In genomic region chr19:40549007-40549708, GRCh38 we compare ENCODE assay signal across 8 cellular contexts. TPM values are rescaled to one million over a fixed set of nuclear protein-coding genes. Genes with fewer than 3 reads are reported as not detected.
A peak's percentile ranks its signal among the peaks of the same experiment; 100 is the strongest.
DNase-seq lines count a peak whose midpoint lies in the region; ATAC-seq, FAIRE-seq and TF ChIP-seq lines count a peak whose summit lies in the region.

No MANE protein-coding gene starts in this region.

- intact Hi-C loops in A673 (cut with micrococcal nuclease; ENCODE audit: unreplicated experiment) (loop anchor here (1.0 kb wide), 1 partner anchor 49 kb away; no protein-coding TSS in a partner anchor), head of caudate nucleus (cut with DNase I) (no loop called here), gastrocnemius medialis (cut with DNase I; ENCODE audit: low total_unique reads) (loop anchor here (1.0 kb wide), 1 partner anchor 49 kb away; no protein-coding TSS in a partner anchor)
- intact Hi-C loops in activated T-helper 2 cell treated with anti-CD3 and anti-CD28 coated beads, Interferon-gamma antibody, Interleukin-2, Interleukin-4, amounts not matched to agents 10 μg/mL and 5 μg/mL and 100 μg/mL, durations not matched to agents 14 hours and 24 hours and 36 hours (cut with micrococcal nuclease), result loop anchor here (1.0 kb wide), 1 partner anchor 49 kb away; no protein-coding TSS in a partner anchor

- no peak overlapping the region for H3K27ac Mint-ChIP-seq in GM23338
- no peak overlapping the region for H3K27ac Mint-ChIP-seq in activated T-helper 2 cell treated with anti-CD3 and anti-CD28 coated beads, Interferon-gamma antibody, Interleukin-2, Interleukin-4, amounts not matched to agents 10 μg/mL and 5 μg/mL and 100 μg/mL, durations not matched to agents 14 hours and 24 hours and 36 hours

- POLR2A ChIA-PET in A673 (lab: Charles Lee; ENCODE audit: low non-redundant PET), result no interaction called here

- H3K36me3 ChIP-seq in A673 (ENCODE audit: insufficient read depth, low read length, poor library complexity, severe bottlenecking) (no peaks in the 10 kb centered on the region), GM23338 (ENCODE audit: insufficient read depth) (no peaks in the 10 kb centered on the region), gastrocnemius medialis (no peaks in the 10 kb centered on the region)

- H3F3A ChIP-seq in GM23338 (replicated peaks; ENCODE audit: low read depth), result peaks cover 12% of the 10 kb centered on the region; the same call in 1 of the 2 replicates

- FAIRE-seq in RCC 7860 (lab: Jason Lieb, UNC), result no peak

- peaks cover 3% of the 10 kb centered on the region for H3K4me1 ChIP-seq in A673 (ENCODE audit: insufficient read depth, low read length, poor library complexity, severe bottlenecking)
- peaks cover 5% of the 10 kb centered on the region; the same call in 1 of the 2 replicates for H3K4me1 ChIP-seq in GM23338 (ENCODE audit: insufficient read depth)
- H3K4me1 ChIP-seq in gastrocnemius medialis, result no peaks in the 10 kb centered on the region

- CTCF ChIA-PET in A673 (lab: Charles Lee), result interaction anchor here (0.5 to 1.7 kb wide), 5 partner anchors 22 to 85 kb away, joined by 3 to 15 read pairs (median 4); no protein-coding TSS in a partner anchor

- DNase-seq in A673 (ENCODE audit: low spot score) (peak; percentile 85), GM23338 (ENCODE audit: low spot score) (peak; percentile 96), RCC 7860 (ENCODE audit: low spot score) (peak; percentile 11), head of caudate nucleus (peak; percentile 39 to 91 (median 75)), gastrocnemius medialis (no peak), midbrain (lab: John Stamatoyannopoulos, UW) (no peak)
- peak; percentile 64 for DNase-seq in activated T-helper 2 cell treated with anti-CD3 and anti-CD28 coated beads, Interferon-gamma antibody, Interleukin-2, Interleukin-4, amounts not matched to agents 10 μg/mL and 5 μg/mL and 100 μg/mL, durations not matched to agents 14 hours and 24 hours and 36 hours (ENCODE audit: low spot score)

- H3K79me2 ChIP-seq in GM23338 (replicated peaks; ENCODE audit: insufficient read depth), result no peaks in the 10 kb centered on the region

- H3K27me3 ChIP-seq in A673 (replicated peaks; ENCODE audit: insufficient read depth, low read depth, low read length, poor library complexity), result no peaks in the 10 kb centered on the region
- peaks cover 39% of the 10 kb centered on the region for H3K27me3 ChIP-seq in GM23338 (ENCODE audit: insufficient read depth)
- peaks cover 0 to 6% (median 3%) of the 10 kb centered on the region in 3 donors for H3K27me3 ChIP-seq in gastrocnemius medialis

- H3K9me3 Mint-ChIP-seq in GM23338, result peaks cover 8% of the 10 kb centered on the region
- peaks cover 3% of the 10 kb centered on the region for H3K9me3 Mint-ChIP-seq in activated T-helper 2 cell treated with anti-CD3 and anti-CD28 coated beads, Interferon-gamma antibody, Interleukin-2, Interleukin-4, amounts not matched to agents 10 μg/mL and 5 μg/mL and 100 μg/mL, durations not matched to agents 14 hours and 24 hours and 36 hours

- H3K36me3 Mint-ChIP-seq in GM23338 (ENCODE audit: low read depth), result peaks cover 2% of the 10 kb centered on the region; the same call in 1 of the 3 replicates
- no peaks in the 10 kb centered on the region for H3K36me3 Mint-ChIP-seq in activated T-helper 2 cell treated with anti-CD3 and anti-CD28 coated beads, Interferon-gamma antibody, Interleukin-2, Interleukin-4, amounts not matched to agents 10 μg/mL and 5 μg/mL and 100 μg/mL, durations not matched to agents 14 hours and 24 hours and 36 hours (ENCODE audit: low read depth)

- peaks cover 37% of the 10 kb centered on the region for H3K27me3 Mint-ChIP-seq in GM23338 (ENCODE audit: insufficient read depth, low read depth, poor library complexity)
- peaks cover 36% of the 10 kb centered on the region for H3K27me3 Mint-ChIP-seq in activated T-helper 2 cell treated with anti-CD3 and anti-CD28 coated beads, Interferon-gamma antibody, Interleukin-2, Interleukin-4, amounts not matched to agents 10 μg/mL and 5 μg/mL and 100 μg/mL, durations not matched to agents 14 hours and 24 hours and 36 hours (ENCODE audit: low read depth)

- peak overlapping the region; percentile 83 for H3K4me2 ChIP-seq in GM23338

- H4K20me1 ChIP-seq in GM23338 (replicated peaks; ENCODE audit: insufficient read depth), result no peaks in the 10 kb centered on the region

- peak overlapping the region; percentile 63 for H3K4me3 Mint-ChIP-seq in GM23338
- no peak overlapping the region for H3K4me3 Mint-ChIP-seq in activated T-helper 2 cell treated with anti-CD3 and anti-CD28 coated beads, Interferon-gamma antibody, Interleukin-2, Interleukin-4, amounts not matched to agents 10 μg/mL and 5 μg/mL and 100 μg/mL, durations not matched to agents 14 hours and 24 hours and 36 hours (ENCODE audit: low read depth)

- H3K27ac ChIP-seq in A673 (ENCODE audit: low read depth, low read length, poor library complexity, severe bottlenecking), result no peak overlapping the region
- no peak overlapping the region for H3K27ac ChIP-seq in GM23338 (ENCODE audit: low read depth)
- H3K27ac ChIP-seq in gastrocnemius medialis, result no peak overlapping the region

- in situ Hi-C loops in gastrocnemius medialis (cut with MboI; ENCODE audit: low sequenced_read_pairs in 4 of 4), result loop anchor here in 1 of 4 donors (5.0 kb wide), 1 partner anchor 88 kb away; no protein-coding TSS in a partner anchor

- peak; percentile 60 for TF ChIP-seq CTCF in A673 (conservative IDR thresholded peaks at IDR 0.05; ENCODE audit: low read depth, low read length)
- TF ChIP-seq CTCF in GM23338 (conservative IDR thresholded peaks at IDR 0.05; ENCODE audit: low read depth in 2 of 2), result peak; percentile 23 to 79; a peak in 3 of 4 replicates
- peak in 3 of 5 experiments; percentile 27 to 60 (median 54) for TF ChIP-seq CTCF in gastrocnemius medialis (IDR thresholded peaks at IDR 0.05 in 4 of 5, conservative IDR thresholded peaks at IDR 0.05 in 1 of 5)

- TF ChIP-seq POLR2A in gastrocnemius medialis (IDR thresholded peaks at IDR 0.05) (no peak), GM18505 (IDR thresholded peaks at IDR 0.05; ENCODE audit: borderline replicate concordance, extremely low read depth, insufficient read depth, insufficient read length) (no peak)

- BruUV-seq in A673 (replicated peaks; lab: Mats Ljungman, UMichigan), result no TSS peak

- peaks cover 7% of the 10 kb centered on the region for H3K4me1 Mint-ChIP-seq in GM23338
- peaks cover 11% of the 10 kb centered on the region for H3K4me1 Mint-ChIP-seq in activated T-helper 2 cell treated with anti-CD3 and anti-CD28 coated beads, Interferon-gamma antibody, Interleukin-2, Interleukin-4, amounts not matched to agents 10 μg/mL and 5 μg/mL and 100 μg/mL, durations not matched to agents 14 hours and 24 hours and 36 hours (ENCODE audit: low read depth)

- no peaks in the 10 kb centered on the region for H3K9me3 ChIP-seq in A673 (ENCODE audit: low read depth, low read length, poor library complexity, severe bottlenecking)
- H3K9me3 ChIP-seq in gastrocnemius medialis, result no peaks in the 10 kb centered on the region

- H2AFZ ChIP-seq in GM23338, result peak overlapping the region; percentile 97

- H3K9me2 ChIP-seq in GM23338 (ENCODE audit: insufficient read depth), result no peaks in the 10 kb centered on the region

- ATAC-seq in GM23338 (peak; percentile 88), gastrocnemius medialis (no peak), GM18505 (IDR thresholded peaks at IDR 0.05; ENCODE audit: unreplicated experiment) (no peak)

- H3K4me3 ChIP-seq in A673 (ENCODE audit: low read depth, low read length, poor library complexity, severe bottlenecking) (peak overlapping the region; percentile 18), GM23338 (peak overlapping the region; percentile 56), gastrocnemius medialis (no peak overlapping the region)

TF ChIP-seq in GM23338, 12 proteins besides CTCF, POLR2A, EP300 and RAD21 (continues in another document):
- peak; percentile 48 for TF ChIP-seq EZH2 (IDR thresholded peaks at IDR 0.05; ENCODE audit: low read depth, unreplicated experiment)

RNA-seq across cellular contexts. Expression of gene SHKBP1, which starts 27.5 kb away (rescaled TPM):
- total RNA-seq in A673 (2021) (85.5 and 110 TPM in 2 replicates), gastrocnemius medialis (10 to 100 TPM; 11.1 to 24.5 (median 23.6) TPM)
- 60.0 and 63.2 TPM in 2 replicates for total RNA-seq in GM23338 (2014; rRNA removed; shearing (Covaris generic))
- 69.8 and 74.6 TPM in 2 replicates for polyA plus RNA-seq in GM23338 (2016; fragmentation: Nextera tagmentation; extraction: Ambion mirVana)
- 125 and 136 TPM in 2 replicates for total RNA-seq in activated T-helper 2 cell treated with anti-CD3 and anti-CD28 coated beads, Interferon-gamma antibody, Interleukin-2, Interleukin-4, amounts not matched to agents 10 μg/mL and 5 μg/mL and 100 μg/mL, durations not matched to agents 14 hours and 24 hours and 36 hours

RNA-seq across cellular contexts. Expression of gene LTBP4, which starts 52.0 kb away (rescaled TPM):
- total RNA-seq in A673 (2021) (139 and 178 TPM in 2 replicates), gastrocnemius medialis (10 to 100 TPM; 34.4 to 46.7 (median 40.5) TPM)
- 53.2 and 65.0 TPM in 2 replicates for total RNA-seq in GM23338 (2014; rRNA removed; shearing (Covaris generic))
- polyA plus RNA-seq in GM23338 (2016; fragmentation: Nextera tagmentation; extraction: Ambion mirVana), result 48.4 and 50.3 TPM in 2 replicates
- total RNA-seq in activated T-helper 2 cell treated with anti-CD3 and anti-CD28 coated beads, Interferon-gamma antibody, Interleukin-2, Interleukin-4, amounts not matched to agents 10 μg/mL and 5 μg/mL and 100 μg/mL, durations not matched to agents 14 hours and 24 hours and 36 hours, result 101 and 104 TPM in 2 replicates

Comparison
In these comparisons a context has a peak if more than half of its experiments do, and no peak if none do; other contexts are left out.
1. DNase-seq: peak in A673 (single experiment), GM23338 (single experiment), RCC 7860 (single experiment), activated T-helper 2 cell treated with anti-CD3 and anti-CD28 coated beads, Interferon-gamma antibody, Interleukin-2, Interleukin-4, amounts not matched to agents 10 μg/mL and 5 μg/mL and 100 μg/mL, durations not matched to agents 14 hours and 24 hours and 36 hours (single experiment) and head of caudate nucleus (42 of 42); none in gastrocnemius medialis (0 of 2) and midbrain (single experiment).
2. H3K4me3 ChIP-seq: peak in A673 (single experiment) and GM23338 (single experiment); none in gastrocnemius medialis (0 of 4).
3. Peak in every context shown above with its lines, with median percentiles within 50 percentile points of each other: CTCF ChIP-seq.